8 cellular contexts compared by ENCODE assay signal in genomic region chr13:46655727-46656180, GRCh38.
DNase-seq lines count a peak whose midpoint lies in the region; ATAC-seq, FAIRE-seq and TF ChIP-seq lines count a peak whose summit lies in the region.

No MANE protein-coding gene starts in this region.

- H3K27me3 ChIP-seq in ascending aorta (no peaks in the 10 kb centered on the region), skeletal muscle tissue (ENCODE audit: control insufficient read depth in 3 of 3, insufficient read depth in 3 of 3, low read length in 3 of 3) (no peaks in the 10 kb centered on the region)

- H3K9me3 ChIP-seq in ascending aorta (no peaks in the 10 kb centered on the region), skeletal muscle tissue (ENCODE audit: control insufficient read depth in 3 of 3, low read length in 3 of 3) (no peaks in the 10 kb centered on the region)

- H3K9ac ChIP-seq in skeletal muscle tissue (ENCODE audit: low read depth in 1 of 3, low read length in 3 of 3): no peak overlapping the region

- peak overlapping the region in 1 of 2 donors; percentile 49 for H3K4me3 ChIP-seq in ascending aorta
- H3K4me3 ChIP-seq in skeletal muscle tissue (ENCODE audit: low read length in 3 of 3): no peak overlapping the region

- peak; percentile 62 for FAIRE-seq in GM12891 (lab: Jason Lieb, UNC)

- H3K36me3 ChIP-seq in ascending aorta (no peaks in the 10 kb centered on the region), skeletal muscle tissue (ENCODE audit: control insufficient read depth in 3 of 3, insufficient read depth in 3 of 3, low read length in 3 of 3) (no peaks in the 10 kb centered on the region)

- DNase-seq in GM12891 (ENCODE audit: insufficient read length, low spot score) (no peak), ascending aorta (ENCODE audit: low spot score in 2 of 2) (no peak), islet precursor cell (peak; percentile 89), EL (no peak)
- no peak for DNase-seq in activated effector memory CD4-positive, alpha-beta T cell treated with Interleukin-2 at 50 U/mL for 16 hours
- no peak for DNase-seq in NK-92 treated with Interleukin-12 subunit alpha and Interleukin-12 subunit beta, amount 100 ng/mL, for 24 hours (lab: John Stamatoyannopoulos, UW)

- intact Hi-C loops in ascending aorta (cut with DNase I): no loop called here

- no peak for TF ChIP-seq POLR2A in GM12891 (IDR thresholded peaks at IDR 0.05; ENCODE audit: low read depth, low read length)

- TF ChIP-seq CTCF in ascending aorta (IDR thresholded peaks at IDR 0.05): no peak

- ATAC-seq in GM18873 (IDR thresholded peaks at IDR 0.05; ENCODE audit: low FRiP score, unreplicated experiment): no peak

- H3K4me1 ChIP-seq in ascending aorta (peaks cover 0 to 22% of the 10 kb centered on the region in 2 donors), skeletal muscle tissue (ENCODE audit: control insufficient read depth in 3 of 3, insufficient read depth in 3 of 3, low read length in 3 of 3) (peaks cover 0 to 8% (median 0%) of the 10 kb centered on the region in 3 donors)

- H3K27ac ChIP-seq in ascending aorta (peak overlapping the region; percentile 78 to 86), skeletal muscle tissue (ENCODE audit: low read depth, low read length) (peak overlapping the region; percentile 43)

TF ChIP-seq in GM12891, 5 proteins besides CTCF, POLR2A, EP300 and RAD21:
- TF ChIP-seq POLR2AphosphoS5 (IDR thresholded peaks at IDR 0.05; ENCODE audit: low read depth, low read length): no peak
- TF ChIP-seq TAF1 (IDR thresholded peaks at IDR 0.05; ENCODE audit: low read depth, low read length): no peak
- no peak for TF ChIP-seq SPI1 (IDR thresholded peaks at IDR 0.05; ENCODE audit: low read depth, low read length)
- no peak for TF ChIP-seq PAX5 (IDR thresholded peaks at IDR 0.05; ENCODE audit: insufficient read depth, low read length, severe bottlenecking)
- TF ChIP-seq POU2F2 (IDR thresholded peaks at IDR 0.05; ENCODE audit: low read depth, low read length): no peak
